In genomic region chr5:180202939-180203573, GRCh38 we compare ENCODE assay signal across 2 cellular contexts.
TF ChIP-seq lines count a peak whose summit lies in the region.

No MANE protein-coding gene starts in this region.

TF ChIP-seq in HEK293, 187 proteins besides CTCF, POLR2A, EP300 and RAD21 (continues in another document):
- TF ChIP-seq ZBTB17 (tag by site-specific recombination; IDR thresholded peaks at IDR 0.05), result peak; percentile 18; the same call in 1 of the 2 replicates
- peak; percentile 50; the same call in 1 of the 2 replicates for TF ChIP-seq IKZF3 (tag by site-specific recombination; IDR thresholded peaks at IDR 0.05)
- 0 out of 2 replicates have a peak, but pooled peaks have one; percentile 56 for TF ChIP-seq ZNF184 (tag by site-specific recombination; IDR thresholded peaks at IDR 0.05)
- TF ChIP-seq PRDM4 (tag by site-specific recombination; IDR thresholded peaks at IDR 0.05), result 0 out of 2 replicates have a peak, but pooled peaks have one; percentile 33
- TF ChIP-seq, protein P1, sequence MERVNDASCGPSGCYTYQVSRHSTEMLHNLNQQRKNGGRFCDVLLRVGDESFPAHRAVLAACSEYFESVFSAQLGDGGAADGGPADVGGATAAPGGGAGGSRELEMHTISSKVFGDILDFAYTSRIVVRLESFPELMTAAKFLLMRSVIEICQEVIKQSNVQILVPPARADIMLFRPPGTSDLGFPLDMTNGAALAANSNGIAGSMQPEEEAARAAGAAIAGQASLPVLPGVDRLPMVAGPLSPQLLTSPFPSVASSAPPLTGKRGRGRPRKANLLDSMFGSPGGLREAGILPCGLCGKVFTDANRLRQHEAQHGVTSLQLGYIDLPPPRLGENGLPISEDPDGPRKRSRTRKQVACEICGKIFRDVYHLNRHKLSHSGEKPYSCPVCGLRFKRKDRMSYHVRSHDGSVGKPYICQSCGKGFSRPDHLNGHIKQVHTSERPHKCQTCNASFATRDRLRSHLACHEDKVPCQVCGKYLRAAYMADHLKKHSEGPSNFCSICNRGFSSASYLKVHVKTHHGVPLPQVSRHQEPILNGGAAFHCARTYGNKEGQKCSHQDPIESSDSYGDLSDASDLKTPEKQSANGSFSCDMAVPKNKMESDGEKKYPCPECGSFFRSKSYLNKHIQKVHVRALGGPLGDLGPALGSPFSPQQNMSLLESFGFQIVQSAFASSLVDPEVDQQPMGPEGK (tag by site-specific recombination; IDR thresholded peaks at IDR 0.05), result peak; percentile 51
- TF ChIP-seq ZEB2 (tag by site-specific recombination; IDR thresholded peaks at IDR 0.05), result peak; percentile 30; the same call in 1 of the 2 replicates
- TF ChIP-seq ZNF600 (tag by site-specific recombination; IDR thresholded peaks at IDR 0.05), result peak; percentile 38; the same call in 1 of the 2 replicates
- peak; percentile 50; the same call in 1 of the 2 replicates for TF ChIP-seq ZBTB21 (tag by site-specific recombination; IDR thresholded peaks at IDR 0.05)
- peak; percentile 46; the same call in 1 of the 2 replicates for TF ChIP-seq WT1 (tag by site-specific recombination; IDR thresholded peaks at IDR 0.05)
- TF ChIP-seq ZNF155 (tag by site-specific recombination; IDR thresholded peaks at IDR 0.05), result no peak
- TF ChIP-seq ZNF335 (tag by site-specific recombination; conservative IDR thresholded peaks at IDR 0.05), result peak; percentile 50
- TF ChIP-seq SCRT2 (tag by site-specific recombination; IDR thresholded peaks at IDR 0.05), result peak; percentile 75
- no peak for TF ChIP-seq ZNF626 (tag by site-specific recombination; IDR thresholded peaks at IDR 0.05)
- peak; percentile 50; the same call in 1 of the 2 replicates for TF ChIP-seq OSR2 (tag by site-specific recombination; IDR thresholded peaks at IDR 0.05)
- TF ChIP-seq ZNF785 (tag by site-specific recombination; IDR thresholded peaks at IDR 0.05), result no peak
- TF ChIP-seq BCL11A (tag by site-specific recombination; IDR thresholded peaks at IDR 0.05; ENCODE audit: low read depth), result peak; percentile 52; the same call in 1 of the 2 replicates
- TF ChIP-seq PRDM6 (tag by site-specific recombination; IDR thresholded peaks at IDR 0.05), result 0 out of 2 replicates have a peak, but pooled peaks have one; percentile 15
- TF ChIP-seq ZIC2 (tag by site-specific recombination; IDR thresholded peaks at IDR 0.05), result peak; percentile 18; the same call in 1 of the 2 replicates
- no peak for TF ChIP-seq KLF16 (tag by site-specific recombination; IDR thresholded peaks at IDR 0.05)
- TF ChIP-seq ZNF10 (tag by site-specific recombination; IDR thresholded peaks at IDR 0.05), result peak; percentile 95
- TF ChIP-seq SP3 (tag by site-specific recombination; IDR thresholded peaks at IDR 0.05), result no peak
- TF ChIP-seq ZNF114 (tag by site-specific recombination; IDR thresholded peaks at IDR 0.05), result no peak
- 0 out of 2 replicates have a peak, but pooled peaks have one; percentile 17 for TF ChIP-seq SP2 (tag by site-specific recombination; IDR thresholded peaks at IDR 0.05)
- no peak for TF ChIP-seq ZNF274 (IDR thresholded peaks at IDR 0.05; ENCODE audit: low read length)
- TF ChIP-seq ZNF274 (tag by site-specific recombination; IDR thresholded peaks at IDR 0.05; ENCODE audit: borderline replicate concordance), result no peak
- peak; percentile 82 for TF ChIP-seq ZNF629 (tag by site-specific recombination; IDR thresholded peaks at IDR 0.05)
- TF ChIP-seq ZNF350 (tag by site-specific recombination; IDR thresholded peaks at IDR 0.05), result no peak
- TF ChIP-seq, protein P2, sequence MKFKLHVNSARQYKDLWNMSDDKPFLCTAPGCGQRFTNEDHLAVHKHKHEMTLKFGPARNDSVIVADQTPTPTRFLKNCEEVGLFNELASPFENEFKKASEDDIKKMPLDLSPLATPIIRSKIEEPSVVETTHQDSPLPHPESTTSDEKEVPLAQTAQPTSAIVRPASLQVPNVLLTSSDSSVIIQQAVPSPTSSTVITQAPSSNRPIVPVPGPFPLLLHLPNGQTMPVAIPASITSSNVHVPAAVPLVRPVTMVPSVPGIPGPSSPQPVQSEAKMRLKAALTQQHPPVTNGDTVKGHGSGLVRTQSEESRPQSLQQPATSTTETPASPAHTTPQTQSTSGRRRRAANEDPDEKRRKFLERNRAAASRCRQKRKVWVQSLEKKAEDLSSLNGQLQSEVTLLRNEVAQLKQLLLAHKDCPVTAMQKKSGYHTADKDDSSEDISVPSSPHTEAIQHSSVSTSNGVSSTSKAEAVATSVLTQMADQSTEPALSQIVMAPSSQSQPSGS (tag by site-specific recombination; IDR thresholded peaks at IDR 0.05; ENCODE audit: low read depth), result 0 out of 2 replicates have a peak, but pooled peaks have one; percentile 13

TF ChIP-seq in GM12878, 131 proteins besides CTCF, POLR2A, EP300 and RAD21:
- TF ChIP-seq CREB1 (IDR thresholded peaks at IDR 0.05; ENCODE audit: low read depth) (no peak), ZBTB40 (IDR thresholded peaks at IDR 0.05; ENCODE audit: borderline replicate concordance) (no peak), SREBF2 (IDR thresholded peaks at IDR 0.05; ENCODE audit: low read length) (no peak), NR2F1 (conservative IDR thresholded peaks at IDR 0.05) (no peak), ZNF384 (IDR thresholded peaks at IDR 0.05; ENCODE audit: borderline replicate concordance, low read depth, low read length) (no peak), YBX1 (IDR thresholded peaks at IDR 0.05) (no peak), CBFB (IDR thresholded peaks at IDR 0.05; ENCODE audit: low read depth) (no peak), WRNIP1 (IDR thresholded peaks at IDR 0.05; ENCODE audit: borderline replicate concordance, low read depth, low read length) (no peak), CHD2 (IDR thresholded peaks at IDR 0.05; ENCODE audit: borderline replicate concordance, low read depth, low read length) (no peak), GABPA (IDR thresholded peaks at IDR 0.05; ENCODE audit: low read depth) (no peak), ZNF622 (IDR thresholded peaks at IDR 0.05) (no peak), DPF2 (IDR thresholded peaks at IDR 0.05) (no peak), KLF5 (IDR thresholded peaks at IDR 0.05; ENCODE audit: partially characterized antibody) (no peak)
- TF ChIP-seq, protein P3, sequence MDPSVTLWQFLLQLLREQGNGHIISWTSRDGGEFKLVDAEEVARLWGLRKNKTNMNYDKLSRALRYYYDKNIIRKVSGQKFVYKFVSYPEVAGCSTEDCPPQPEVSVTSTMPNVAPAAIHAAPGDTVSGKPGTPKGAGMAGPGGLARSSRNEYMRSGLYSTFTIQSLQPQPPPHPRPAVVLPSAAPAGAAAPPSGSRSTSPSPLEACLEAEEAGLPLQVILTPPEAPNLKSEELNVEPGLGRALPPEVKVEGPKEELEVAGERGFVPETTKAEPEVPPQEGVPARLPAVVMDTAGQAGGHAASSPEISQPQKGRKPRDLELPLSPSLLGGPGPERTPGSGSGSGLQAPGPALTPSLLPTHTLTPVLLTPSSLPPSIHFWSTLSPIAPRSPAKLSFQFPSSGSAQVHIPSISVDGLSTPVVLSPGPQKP (IDR thresholded peaks at IDR 0.05; ENCODE audit: low read depth, low read length), result no peak
- TF ChIP-seq, protein P4, sequence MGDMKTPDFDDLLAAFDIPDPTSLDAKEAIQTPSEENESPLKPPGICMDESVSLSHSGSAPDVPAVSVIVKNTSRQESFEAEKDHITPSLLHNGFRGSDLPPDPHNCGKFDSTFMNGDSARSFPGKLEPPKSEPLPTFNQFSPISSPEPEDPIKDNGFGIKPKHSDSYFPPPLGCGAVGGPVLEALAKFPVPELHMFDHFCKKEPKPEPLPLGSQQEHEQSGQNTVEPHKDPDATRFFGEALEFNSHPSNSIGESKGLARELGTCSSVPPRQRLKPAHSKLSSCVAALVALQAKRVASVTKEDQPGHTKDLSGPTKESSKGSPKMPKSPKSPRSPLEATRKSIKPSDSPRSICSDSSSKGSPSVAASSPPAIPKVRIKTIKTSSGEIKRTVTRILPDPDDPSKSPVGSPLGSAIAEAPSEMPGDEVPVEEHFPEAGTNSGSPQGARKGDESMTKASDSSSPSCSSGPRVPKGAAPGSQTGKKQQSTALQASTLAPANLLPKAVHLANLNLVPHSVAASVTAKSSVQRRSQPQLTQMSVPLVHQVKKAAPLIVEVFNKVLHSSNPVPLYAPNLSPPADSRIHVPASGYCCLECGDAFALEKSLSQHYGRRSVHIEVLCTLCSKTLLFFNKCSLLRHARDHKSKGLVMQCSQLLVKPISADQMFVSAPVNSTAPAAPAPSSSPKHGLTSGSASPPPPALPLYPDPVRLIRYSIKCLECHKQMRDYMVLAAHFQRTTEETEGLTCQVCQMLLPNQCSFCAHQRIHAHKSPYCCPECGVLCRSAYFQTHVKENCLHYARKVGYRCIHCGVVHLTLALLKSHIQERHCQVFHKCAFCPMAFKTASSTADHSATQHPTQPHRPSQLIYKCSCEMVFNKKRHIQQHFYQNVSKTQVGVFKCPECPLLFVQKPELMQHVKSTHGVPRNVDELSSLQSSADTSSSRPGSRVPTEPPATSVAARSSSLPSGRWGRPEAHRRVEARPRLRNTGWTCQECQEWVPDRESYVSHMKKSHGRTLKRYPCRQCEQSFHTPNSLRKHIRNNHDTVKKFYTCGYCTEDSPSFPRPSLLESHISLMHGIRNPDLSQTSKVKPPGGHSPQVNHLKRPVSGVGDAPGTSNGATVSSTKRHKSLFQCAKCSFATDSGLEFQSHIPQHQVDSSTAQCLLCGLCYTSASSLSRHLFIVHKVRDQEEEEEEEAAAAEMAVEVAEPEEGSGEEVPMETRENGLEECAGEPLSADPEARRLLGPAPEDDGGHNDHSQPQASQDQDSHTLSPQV (IDR thresholded peaks at IDR 0.05), result no peak
- TF ChIP-seq, protein P5, sequence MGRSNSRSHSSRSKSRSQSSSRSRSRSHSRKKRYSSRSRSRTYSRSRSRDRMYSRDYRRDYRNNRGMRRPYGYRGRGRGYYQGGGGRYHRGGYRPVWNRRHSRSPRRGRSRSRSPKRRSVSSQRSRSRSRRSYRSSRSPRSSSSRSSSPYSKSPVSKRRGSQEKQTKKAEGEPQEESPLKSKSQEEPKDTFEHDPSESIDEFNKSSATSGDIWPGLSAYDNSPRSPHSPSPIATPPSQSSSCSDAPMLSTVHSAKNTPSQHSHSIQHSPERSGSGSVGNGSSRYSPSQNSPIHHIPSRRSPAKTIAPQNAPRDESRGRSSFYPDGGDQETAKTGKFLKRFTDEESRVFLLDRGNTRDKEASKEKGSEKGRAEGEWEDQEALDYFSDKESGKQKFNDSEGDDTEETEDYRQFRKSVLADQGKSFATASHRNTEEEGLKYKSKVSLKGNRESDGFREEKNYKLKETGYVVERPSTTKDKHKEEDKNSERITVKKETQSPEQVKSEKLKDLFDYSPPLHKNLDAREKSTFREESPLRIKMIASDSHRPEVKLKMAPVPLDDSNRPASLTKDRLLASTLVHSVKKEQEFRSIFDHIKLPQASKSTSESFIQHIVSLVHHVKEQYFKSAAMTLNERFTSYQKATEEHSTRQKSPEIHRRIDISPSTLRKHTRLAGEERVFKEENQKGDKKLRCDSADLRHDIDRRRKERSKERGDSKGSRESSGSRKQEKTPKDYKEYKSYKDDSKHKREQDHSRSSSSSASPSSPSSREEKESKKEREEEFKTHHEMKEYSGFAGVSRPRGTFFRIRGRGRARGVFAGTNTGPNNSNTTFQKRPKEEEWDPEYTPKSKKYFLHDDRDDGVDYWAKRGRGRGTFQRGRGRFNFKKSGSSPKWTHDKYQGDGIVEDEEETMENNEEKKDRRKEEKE (IDR thresholded peaks at IDR 0.05), result no peak
- TF ChIP-seq, protein P6, sequence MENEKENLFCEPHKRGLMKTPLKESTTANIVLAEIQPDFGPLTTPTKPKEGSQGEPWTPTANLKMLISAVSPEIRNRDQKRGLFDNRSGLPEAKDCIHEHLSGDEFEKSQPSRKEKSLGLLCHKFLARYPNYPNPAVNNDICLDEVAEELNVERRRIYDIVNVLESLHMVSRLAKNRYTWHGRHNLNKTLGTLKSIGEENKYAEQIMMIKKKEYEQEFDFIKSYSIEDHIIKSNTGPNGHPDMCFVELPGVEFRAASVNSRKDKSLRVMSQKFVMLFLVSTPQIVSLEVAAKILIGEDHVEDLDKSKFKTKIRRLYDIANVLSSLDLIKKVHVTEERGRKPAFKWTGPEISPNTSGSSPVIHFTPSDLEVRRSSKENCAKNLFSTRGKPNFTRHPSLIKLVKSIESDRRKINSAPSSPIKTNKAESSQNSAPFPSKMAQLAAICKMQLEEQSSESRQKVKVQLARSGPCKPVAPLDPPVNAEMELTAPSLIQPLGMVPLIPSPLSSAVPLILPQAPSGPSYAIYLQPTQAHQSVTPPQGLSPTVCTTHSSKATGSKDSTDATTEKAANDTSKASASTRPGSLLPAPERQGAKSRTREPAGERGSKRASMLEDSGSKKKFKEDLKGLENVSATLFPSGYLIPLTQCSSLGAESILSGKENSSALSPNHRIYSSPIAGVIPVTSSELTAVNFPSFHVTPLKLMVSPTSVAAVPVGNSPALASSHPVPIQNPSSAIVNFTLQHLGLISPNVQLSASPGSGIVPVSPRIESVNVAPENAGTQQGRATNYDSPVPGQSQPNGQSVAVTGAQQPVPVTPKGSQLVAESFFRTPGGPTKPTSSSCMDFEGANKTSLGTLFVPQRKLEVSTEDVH (IDR thresholded peaks at IDR 0.05; ENCODE audit: low read depth, partially characterized antibody), result no peak
TF ChIP-seq in GM12878: peak in this region for 0.
